19 cellular contexts compared by ENCODE assay signal in the genomic region with DNA sequence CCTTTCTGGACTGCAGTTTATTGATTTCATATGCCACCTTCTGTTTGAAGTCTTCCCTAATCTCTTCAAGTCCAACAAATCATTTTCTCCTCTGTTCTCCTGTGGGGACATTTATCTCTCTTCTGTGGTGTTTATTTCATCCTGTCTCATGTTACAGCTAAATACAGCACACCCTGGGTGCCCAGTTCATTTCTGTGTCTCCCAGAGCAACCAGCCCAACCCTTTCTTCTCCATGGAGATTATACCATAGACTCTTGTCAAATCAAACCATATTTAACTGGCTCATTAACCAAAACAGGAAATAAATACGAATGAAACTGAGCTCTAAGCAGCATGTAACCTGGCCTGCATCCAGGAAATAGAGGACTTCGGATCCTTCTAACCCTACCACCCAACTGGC. TPM values are rescaled to one million over a fixed set of nuclear protein-coding genes. Genes with fewer than 3 reads are reported as not detected.
DNase-seq lines count a peak whose midpoint lies in the region; ATAC-seq, FAIRE-seq and TF ChIP-seq lines count a peak whose summit lies in the region.
"Had no signal": no experiment of that assay in that cellular context is flagged by ENCODE, and none has a peak within 500 bp of the region (broad histone marks: within the 10 kb centered on the region; RNA-seq: fewer than 3 reads in every experiment).

A gene with protein sequence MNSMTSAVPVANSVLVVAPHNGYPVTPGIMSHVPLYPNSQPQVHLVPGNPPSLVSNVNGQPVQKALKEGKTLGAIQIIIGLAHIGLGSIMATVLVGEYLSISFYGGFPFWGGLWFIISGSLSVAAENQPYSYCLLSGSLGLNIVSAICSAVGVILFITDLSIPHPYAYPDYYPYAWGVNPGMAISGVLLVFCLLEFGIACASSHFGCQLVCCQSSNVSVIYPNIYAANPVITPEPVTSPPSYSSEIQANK (plus strand): TSS at position 331 of the 400 bp plus-strand sequence. CDS start 1,249 bp downstream, outside the sequence.

- TF ChIP-seq EP300 in upper lobe of left lung (IDR thresholded peaks at IDR 0.05): no peak

- no peak for ATAC-seq in upper lobe of left lung (ENCODE audit: low FRiP score in 2 of 2)
- ATAC-seq: K562 had no signal

- peaks cover 13% of the 10 kb centered on the region for H3K27me3 Mint-ChIP-seq in nephron progenitor cell (ENCODE audit: low read depth, poor library complexity)

- H3K27ac ChIP-seq in upper lobe of left lung: no peak within 1 kb of the TSS
- H3K27ac ChIP-seq: testis had no signal

- no peak within 1 kb of the TSS for H3K27ac Mint-ChIP-seq in nephron progenitor cell

- H3K4me3 ChIP-seq in upper lobe of left lung: no peak within 1 kb of the TSS
- H3K4me3 ChIP-seq: K562, testis had no signal

- H3K4me3 Mint-ChIP-seq in nephron progenitor cell: no peak within 1 kb of the TSS

- TF ChIP-seq POLR2A in upper lobe of left lung (IDR thresholded peaks at IDR 0.05): no peak

- 0 to 2% methylated on average over 2 of the region's 2 CpGs for WGBS in upper lobe of left lung, 2 donors

- no peaks in the 10 kb centered on the region for H3K9me3 Mint-ChIP-seq in nephron progenitor cell

- no peaks in the 10 kb centered on the region for H3K9me3 ChIP-seq in upper lobe of left lung
- H3K9me3 ChIP-seq: Caco-2, testis had no signal

- H3K4me1 ChIP-seq in upper lobe of left lung: peaks cover 0 to 3% (median 0%) of the 10 kb centered on the region in 4 donors

- DNase-seq in NCI-H2171 treated with DMSO at 0.1 percent for 48 hours (lab: John Stamatoyannopoulos, UW): peak; percentile 29
- no peak for DNase-seq in NCI-H2171 (lab: John Stamatoyannopoulos, UW)
- peak; percentile 72 for DNase-seq in NCI-H2107 (lab: John Stamatoyannopoulos, UW)
- no peak for DNase-seq in upper lobe of left lung
- DNase-seq in nephron progenitor cell: no peak
- DNase-seq in GM19240 (ENCODE audit: insufficient read length, low spot score): no peak
- no peak for DNase-seq in stimulated activated CD4-positive, alpha-beta T cell treated with anti-CD3 and anti-CD28 coated beads, Interleukin-2, amount 100 ng/mL, for 48 hours
- DNase-seq: 8988T; activated CD8-positive, alpha-beta memory T cell treated with anti-CD3 and anti-CD28 coated beads for 24 hours; activated naive CD4-positive, alpha-beta T cell; Caco-2; central memory CD4-positive, alpha-beta T cell; erythroblast; nucleus accumbens; stimulated activated CD4-positive, alpha-beta T cell treated with anti-CD3 and anti-CD28 coated beads, Interleukin-12 subunit alpha, Interleukin-12 subunit beta, amount 100 ng/mL, for 4 hours; testis had no signal

- H3K27me3 ChIP-seq in upper lobe of left lung: no peaks in the 10 kb centered on the region
- H3K27me3 ChIP-seq: testis had no signal

- FAIRE-seq in colon (lab: Jason Lieb, UNC): peak; percentile 51
- FAIRE-seq: K562 had no signal

- H3K4me1 Mint-ChIP-seq in nephron progenitor cell: peaks cover 8% of the 10 kb centered on the region

- H3K36me3 Mint-ChIP-seq in nephron progenitor cell (ENCODE audit: low read depth): no peaks in the 10 kb centered on the region

- H3K36me3 ChIP-seq in upper lobe of left lung: no peaks in the 10 kb centered on the region

- TF ChIP-seq CTCF in upper lobe of left lung (IDR thresholded peaks at IDR 0.05) (no peak), nephron progenitor cell (IDR thresholded peaks at IDR 0.05) (no peak)

RNA-seq across cellular contexts. Expression of the gene that starts here (rescaled TPM):
- 10 to 100 TPM in 4 of 6 donors, 1 to 10 TPM in 1, not detected in 1; 3.7 to 82.9 (median 15.5) TPM for total RNA-seq in upper lobe of left lung
- total RNA-seq: Caco-2, K562, liver had no signal

Comparison
In these comparisons a context has a peak if more than half of its experiments do, and no peak if none do; other contexts are left out.
1. DNase-seq: peak in NCI-H2171 treated with DMSO at 0.1 percent for 48 hours (single experiment) and NCI-H2107 (single experiment); none in NCI-H2171 (single experiment), upper lobe of left lung (0 of 2), nephron progenitor cell (single experiment), GM19240 (single experiment) and stimulated activated CD4-positive, alpha-beta T cell treated with anti-CD3 and anti-CD28 coated beads, Interleukin-2, amount 100 ng/mL, for 48 hours (0 of 2).